In genomic region chr2:176099159-176099736, GRCh38 we compare ENCODE assay signal across 1 cellular context.
TF ChIP-seq lines count a peak whose summit lies in the region.

No MANE protein-coding gene starts in this region.

TF ChIP-seq in IMR-90, 13 proteins besides CTCF, POLR2A, EP300 and RAD21:
- TF ChIP-seq, protein P1, sequence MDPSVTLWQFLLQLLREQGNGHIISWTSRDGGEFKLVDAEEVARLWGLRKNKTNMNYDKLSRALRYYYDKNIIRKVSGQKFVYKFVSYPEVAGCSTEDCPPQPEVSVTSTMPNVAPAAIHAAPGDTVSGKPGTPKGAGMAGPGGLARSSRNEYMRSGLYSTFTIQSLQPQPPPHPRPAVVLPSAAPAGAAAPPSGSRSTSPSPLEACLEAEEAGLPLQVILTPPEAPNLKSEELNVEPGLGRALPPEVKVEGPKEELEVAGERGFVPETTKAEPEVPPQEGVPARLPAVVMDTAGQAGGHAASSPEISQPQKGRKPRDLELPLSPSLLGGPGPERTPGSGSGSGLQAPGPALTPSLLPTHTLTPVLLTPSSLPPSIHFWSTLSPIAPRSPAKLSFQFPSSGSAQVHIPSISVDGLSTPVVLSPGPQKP (IDR thresholded peaks at IDR 0.05; ENCODE audit: borderline replicate concordance, low read depth, low read length) = no peak
- TF ChIP-seq SMC3 (IDR thresholded peaks at IDR 0.05; ENCODE audit: low read depth, low read length) (no peak), CHD1 (IDR thresholded peaks at IDR 0.05; ENCODE audit: low read depth, low read length) (no peak), NFE2L2 (IDR thresholded peaks at IDR 0.05; ENCODE audit: low read depth, low read length) (no peak), USF2 (IDR thresholded peaks at IDR 0.05; ENCODE audit: low read depth, low read length) (no peak), MXI1 (IDR thresholded peaks at IDR 0.05; ENCODE audit: borderline replicate concordance, low read depth, low read length) (no peak), RCOR1 (IDR thresholded peaks at IDR 0.05; ENCODE audit: insufficient replicate concordance, low read length) (no peak), MAFK (IDR thresholded peaks at IDR 0.05; ENCODE audit: low read depth, low read length) (no peak), RFX5 (IDR thresholded peaks at IDR 0.05; ENCODE audit: low read depth, low read length) (no peak), MAZ (IDR thresholded peaks at IDR 0.05; ENCODE audit: borderline replicate concordance, low read depth, low read length) (no peak), CEBPB (IDR thresholded peaks at IDR 0.05; ENCODE audit: low read depth, low read length) (no peak)
